Comparison of ENCODE assay signal across 1 cellular context in the genomic region with DNA sequence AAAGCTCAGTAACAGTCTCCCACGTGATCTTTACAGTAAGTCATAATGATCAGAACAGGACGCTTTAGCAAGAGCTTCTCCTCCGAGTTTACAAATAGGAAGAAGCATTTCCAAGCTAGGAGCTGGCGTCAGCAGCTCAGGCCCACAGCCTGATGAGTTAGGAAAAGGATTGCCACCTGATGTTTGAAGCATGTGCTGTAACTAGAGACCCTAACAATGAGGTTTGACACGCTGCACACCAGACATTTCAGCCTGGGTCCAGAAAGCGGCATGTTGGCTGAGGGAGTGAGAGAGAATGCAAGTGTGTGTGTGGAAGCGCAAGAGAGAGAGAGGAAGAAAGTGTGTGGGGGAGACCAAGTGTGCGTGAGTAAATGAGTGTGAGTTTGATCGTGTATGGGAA.
TF ChIP-seq lines count a peak whose summit lies in the region.

No MANE protein-coding gene starts in this region.

TF ChIP-seq in K562, 482 proteins besides CTCF, POLR2A, EP300 and RAD21:
- TF ChIP-seq HNRNPLL (IDR thresholded peaks at IDR 0.05; ENCODE audit: low read depth, low read length, poor library complexity, severe bottlenecking) (peak; percentile 33), MAZ (CRISPR knock-in tag; conservative IDR thresholded peaks at IDR 0.05 in 1 of 2, IDR thresholded peaks at IDR 0.05 in 1 of 2) (no peak)
TF ChIP-seq in K562: peak in this region for 1.
